ENCODE assay signal across 18 cellular contexts in genomic region chr6:157558049-157558448, GRCh38.
DNase-seq lines count a peak whose midpoint lies in the region; ATAC-seq and TF ChIP-seq lines count a peak whose summit lies in the region.
"Had no signal": no experiment of that assay in that cellular context is flagged by ENCODE, and none has a peak within 500 bp of the region (broad histone marks: within the 10 kb centered on the region; RNA-seq: fewer than 3 reads in every experiment).

No MANE protein-coding gene starts in this region.

- H3K36me3 Mint-ChIP-seq in stimulated activated naive CD8-positive, alpha-beta T cell treated with anti-CD3 and anti-CD28 coated beads, Interleukin-15, Interleukin-2, amounts not matched to agents 100 ng/mL and 50 ng/mL, for 24 hours (ENCODE audit: low read depth): no peaks in the 10 kb centered on the region

- intact Hi-C loops in left ventricle myocardium superior (cut with micrococcal nuclease): no loop called here

- no peak for DNase-seq in stimulated activated naive CD8-positive, alpha-beta T cell treated with anti-CD3 and anti-CD28 coated beads, Interleukin-15, amount 100 ng/mL, for 72 hours
- peak; percentile 42 for DNase-seq in NCI-H69 (lab: John Stamatoyannopoulos, UW)
- DNase-seq in choroid plexus epithelial cell (ENCODE audit: low read depth): peak; percentile 14
- no peak for DNase-seq in left ventricle myocardium superior
- DNase-seq in midbrain (lab: John Stamatoyannopoulos, UW): no peak
- no peak for DNase-seq in DMS 273 (lab: John Stamatoyannopoulos, UW; ENCODE audit: unreplicated experiment)
- DNase-seq: activated CD4-positive, alpha-beta T cell treated with anti-CD3 and anti-CD28 coated beads, Interleukin-2, amount 50 U/mL, for 48 hours; activated gamma-delta T cell; activated T-cell treated with anti-CD3 and anti-CD28 coated beads for 4 hours; heart left ventricle; left colon; NCI-H187; uterus; WERI-Rb-1 had no signal

- peaks cover 56% of the 10 kb centered on the region for H3K4me1 Mint-ChIP-seq in stimulated activated naive CD8-positive, alpha-beta T cell treated with anti-CD3 and anti-CD28 coated beads, Interleukin-15, Interleukin-2, amounts not matched to agents 100 ng/mL and 50 ng/mL, for 24 hours (ENCODE audit: low read depth)
- peaks cover 58% of the 10 kb centered on the region for H3K4me1 Mint-ChIP-seq in stimulated activated naive CD8-positive, alpha-beta T cell treated with anti-CD3 and anti-CD28 coated beads, Interleukin-15, amount 100 ng/mL, for 72 hours

- no peak for ATAC-seq in stimulated activated naive CD8-positive, alpha-beta T cell treated with anti-CD3 and anti-CD28 coated beads, Interleukin-15, amount 100 ng/mL, for 72 hours
- ATAC-seq in left ventricle myocardium superior (no peak), GM18519 (IDR thresholded peaks at IDR 0.05; ENCODE audit: low FRiP score, unreplicated experiment) (no peak)
- ATAC-seq: heart left ventricle had no signal

- no peak overlapping the region for H3K4me3 Mint-ChIP-seq in stimulated activated naive CD8-positive, alpha-beta T cell treated with anti-CD3 and anti-CD28 coated beads, Interleukin-15, Interleukin-2, amounts not matched to agents 100 ng/mL and 50 ng/mL, for 24 hours
- no peak overlapping the region for H3K4me3 Mint-ChIP-seq in stimulated activated naive CD8-positive, alpha-beta T cell treated with anti-CD3 and anti-CD28 coated beads, Interleukin-15, amount 100 ng/mL, for 72 hours

- peak overlapping the region; percentile 23 for H3K27ac Mint-ChIP-seq in stimulated activated naive CD8-positive, alpha-beta T cell treated with anti-CD3 and anti-CD28 coated beads, Interleukin-15, Interleukin-2, amounts not matched to agents 100 ng/mL and 50 ng/mL, for 24 hours
- H3K27ac Mint-ChIP-seq in stimulated activated naive CD8-positive, alpha-beta T cell treated with anti-CD3 and anti-CD28 coated beads, Interleukin-15, amount 100 ng/mL, for 72 hours: no peak overlapping the region
- H3K27ac Mint-ChIP-seq: progenitor cell of endocrine pancreas had no signal

- H3K9me3 Mint-ChIP-seq in stimulated activated naive CD8-positive, alpha-beta T cell treated with anti-CD3 and anti-CD28 coated beads, Interleukin-15, Interleukin-2, amounts not matched to agents 100 ng/mL and 50 ng/mL, for 24 hours: no peaks in the 10 kb centered on the region
- no peaks in the 10 kb centered on the region for H3K9me3 Mint-ChIP-seq in stimulated activated naive CD8-positive, alpha-beta T cell treated with anti-CD3 and anti-CD28 coated beads, Interleukin-15, amount 100 ng/mL, for 72 hours

- no peaks in the 10 kb centered on the region for H3K27me3 Mint-ChIP-seq in stimulated activated naive CD8-positive, alpha-beta T cell treated with anti-CD3 and anti-CD28 coated beads, Interleukin-15, Interleukin-2, amounts not matched to agents 100 ng/mL and 50 ng/mL, for 24 hours
- H3K27me3 Mint-ChIP-seq in stimulated activated naive CD8-positive, alpha-beta T cell treated with anti-CD3 and anti-CD28 coated beads, Interleukin-15, amount 100 ng/mL, for 72 hours: peaks cover 14% of the 10 kb centered on the region

- TF ChIP-seq CTCF in choroid plexus epithelial cell (conservative IDR thresholded peaks at IDR 0.05; ENCODE audit: low read depth, low read length): no peak

- H3K4me3 ChIP-seq in choroid plexus epithelial cell (ENCODE audit: low read depth, low read length): no peak overlapping the region
- H3K4me3 ChIP-seq: HAP-1, heart left ventricle, uterus had no signal

Comparison
In these comparisons a context has a peak if more than half of its experiments do, and no peak if none do; other contexts are left out.
1. DNase-seq: peak in NCI-H69 (single experiment) and choroid plexus epithelial cell (single experiment); none in stimulated activated naive CD8-positive, alpha-beta T cell treated with anti-CD3 and anti-CD28 coated beads, Interleukin-15, amount 100 ng/mL, for 72 hours (0 of 2), left ventricle myocardium superior (single experiment), midbrain (single experiment) and DMS 273 (single experiment).